8 cellular contexts compared by ENCODE assay signal in genomic region chr2:30511122-30512083, GRCh38.
A peak's percentile ranks its signal among the peaks of the same experiment; 100 is the strongest.
DNase-seq lines count a peak whose midpoint lies in the region; ATAC-seq and TF ChIP-seq lines count a peak whose summit lies in the region.

No MANE protein-coding gene starts in this region.

- POLR2A ChIA-PET in A673 (lab: Charles Lee; ENCODE audit: low non-redundant PET) = no interaction called here

- TF ChIP-seq POLR2A in esophagus squamous epithelium (IDR thresholded peaks at IDR 0.05) = no peak

- H3K9ac ChIP-seq in NT2/D1 (ENCODE audit: insufficient read length, low read depth) = no peak overlapping the region

- CTCF ChIA-PET in A673 (lab: Charles Lee) = no interaction called here

- no peak overlapping the region for H3K4me3 ChIP-seq in NT2/D1 (ENCODE audit: insufficient read length, low read depth)
- no peak overlapping the region for H3K4me3 ChIP-seq in cardiac muscle cell
- H3K4me3 ChIP-seq in esophagus squamous epithelium = no peak overlapping the region
- no peak overlapping the region for H3K4me3 ChIP-seq in A673 (ENCODE audit: low read depth, low read length, poor library complexity, severe bottlenecking)

- intact Hi-C loops in esophagus squamous epithelium (cut with DNase I) = no loop called here
- intact Hi-C loops in A673 (cut with micrococcal nuclease; ENCODE audit: unreplicated experiment) = no loop called here

- H3K27me3 ChIP-seq in NT2/D1 (ENCODE audit: insufficient read depth, insufficient read length) (no peaks in the 10 kb centered on the region), cardiac muscle cell (no peaks in the 10 kb centered on the region), esophagus squamous epithelium (no peaks in the 10 kb centered on the region), A673 (replicated peaks; ENCODE audit: insufficient read depth, low read depth, low read length, poor library complexity) (no peaks in the 10 kb centered on the region)

- ATAC-seq in GM18858 (IDR thresholded peaks at IDR 0.05; ENCODE audit: unreplicated experiment) = no peak

- peak overlapping the region; percentile 25 for H3K27ac ChIP-seq in cardiac muscle cell
- peak overlapping the region in 2 of 4 donors; percentile 42 to 53 for H3K27ac ChIP-seq in esophagus squamous epithelium
- no peak overlapping the region for H3K27ac ChIP-seq in A673 (ENCODE audit: low read depth, low read length, poor library complexity, severe bottlenecking)

- no peaks in the 10 kb centered on the region for H3K36me3 ChIP-seq in NT2/D1 (ENCODE audit: insufficient read depth, insufficient read length, low read length)
- H3K36me3 ChIP-seq in cardiac muscle cell = no peaks in the 10 kb centered on the region
- no peaks in the 10 kb centered on the region for H3K36me3 ChIP-seq in esophagus squamous epithelium
- no peaks in the 10 kb centered on the region for H3K36me3 ChIP-seq in A673 (ENCODE audit: insufficient read depth, low read length, poor library complexity, severe bottlenecking)

- H3K9me3 ChIP-seq in NT2/D1 (ENCODE audit: insufficient read depth, low read length) (peaks cover 5% of the 10 kb centered on the region; the same call in 1 of the 2 replicates), cardiac muscle cell (ENCODE audit: low read depth) (no peaks in the 10 kb centered on the region), esophagus squamous epithelium (peaks cover 0 to 4% (median 0%) of the 10 kb centered on the region in 3 donors), A673 (ENCODE audit: low read depth, low read length, poor library complexity, severe bottlenecking) (peaks cover 13% of the 10 kb centered on the region)

- TF ChIP-seq CTCF in cardiac muscle cell (IDR thresholded peaks at IDR 0.05; ENCODE audit: low read depth, low read length) (no peak), esophagus squamous epithelium (IDR thresholded peaks at IDR 0.05) (no peak), A673 (conservative IDR thresholded peaks at IDR 0.05; ENCODE audit: low read depth, low read length) (no peak)

- no TSS peak for BruUV-seq in A673 (replicated peaks; lab: Mats Ljungman, UMichigan)

- DNase-seq in NOMO-1 treated with DMSO at 0.1 percent for 48 hours (lab: John Stamatoyannopoulos, UW; ENCODE audit: unreplicated experiment) (peak; percentile 26), NOMO-1 treated with dmso at 0.1 percent for 144 hours (lab: John Stamatoyannopoulos, UW; ENCODE audit: unreplicated experiment) (no peak), NT2/D1 (ENCODE audit: low read depth, low spot score) (peak; percentile 11), cardiac muscle cell (ENCODE audit: low read depth in 1 of 2, low spot score in 1 of 2) (peak in 1 of 2 donors; percentile 63), ureter (ENCODE audit: low spot score) (peak; percentile 55), esophagus squamous epithelium (lab: John Stamatoyannopoulos, UW) (no peak), A673 (ENCODE audit: low spot score) (no peak)

- 46 to 60% methylated on average over 8 of the region's 8 CpGs for WGBS in esophagus squamous epithelium, 2 donors

- H3K4me1 ChIP-seq in NT2/D1 (ENCODE audit: insufficient read depth, insufficient read length) (no peaks in the 10 kb centered on the region), cardiac muscle cell (ENCODE audit: low read depth) (peaks cover 64% of the 10 kb centered on the region), esophagus squamous epithelium (peaks cover 0 to 34% (median 4%) of the 10 kb centered on the region in 3 donors), A673 (ENCODE audit: insufficient read depth, low read length, poor library complexity, severe bottlenecking) (peaks cover 6% of the 10 kb centered on the region)

Comparison
In these comparisons a context has a peak if more than half of its experiments do, and no peak if none do; other contexts are left out.
1. DNase-seq: peak in NOMO-1 treated with DMSO at 0.1 percent for 48 hours (single experiment), NT2/D1 (single experiment) and ureter (single experiment); none in NOMO-1 treated with dmso at 0.1 percent for 144 hours (single experiment), esophagus squamous epithelium (single experiment) and A673 (single experiment).